ENCODE assay signal across 1 cellular context in the genomic region with DNA sequence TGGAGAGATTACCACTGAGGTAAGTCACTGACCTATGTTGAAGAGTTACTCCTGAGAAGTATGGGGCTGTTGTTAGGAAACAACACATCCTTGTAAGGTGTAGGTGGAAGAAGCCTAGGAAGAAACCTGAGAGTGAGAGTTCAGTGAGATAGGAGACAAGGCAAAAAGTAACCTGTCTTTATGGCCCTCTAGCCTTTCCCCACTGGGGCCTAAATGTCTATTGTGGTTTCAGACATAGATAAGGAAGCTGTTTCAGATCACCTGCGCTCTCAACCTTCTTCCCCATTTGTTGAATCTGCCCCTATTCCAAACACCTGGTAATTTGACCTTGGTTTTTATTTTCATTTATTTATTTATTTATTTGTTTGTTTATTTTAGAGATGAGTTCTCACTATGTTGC.
TF ChIP-seq lines count a peak whose summit lies in the region.

No MANE protein-coding gene starts in this region.

TF ChIP-seq in WTC11, 78 proteins besides CTCF, POLR2A, EP300 and RAD21 (continued from another document):
- TF ChIP-seq, protein P1, sequence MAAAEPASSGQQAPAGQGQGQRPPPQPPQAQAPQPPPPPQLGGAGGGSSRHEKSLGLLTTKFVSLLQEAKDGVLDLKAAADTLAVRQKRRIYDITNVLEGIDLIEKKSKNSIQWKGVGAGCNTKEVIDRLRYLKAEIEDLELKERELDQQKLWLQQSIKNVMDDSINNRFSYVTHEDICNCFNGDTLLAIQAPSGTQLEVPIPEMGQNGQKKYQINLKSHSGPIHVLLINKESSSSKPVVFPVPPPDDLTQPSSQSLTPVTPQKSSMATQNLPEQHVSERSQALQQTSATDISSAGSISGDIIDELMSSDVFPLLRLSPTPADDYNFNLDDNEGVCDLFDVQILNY (CRISPR knock-in tag; IDR thresholded peaks at IDR 0.05) = no peak
- TF ChIP-seq ETV6 (CRISPR knock-in tag; IDR thresholded peaks at IDR 0.05) (no peak), PRRX2 (CRISPR knock-in tag; IDR thresholded peaks at IDR 0.05) (0 out of 2 replicates have a peak, but pooled peaks have one; percentile 56), RORB (CRISPR knock-in tag; IDR thresholded peaks at IDR 0.05) (no peak)
- TF ChIP-seq, protein P2, sequence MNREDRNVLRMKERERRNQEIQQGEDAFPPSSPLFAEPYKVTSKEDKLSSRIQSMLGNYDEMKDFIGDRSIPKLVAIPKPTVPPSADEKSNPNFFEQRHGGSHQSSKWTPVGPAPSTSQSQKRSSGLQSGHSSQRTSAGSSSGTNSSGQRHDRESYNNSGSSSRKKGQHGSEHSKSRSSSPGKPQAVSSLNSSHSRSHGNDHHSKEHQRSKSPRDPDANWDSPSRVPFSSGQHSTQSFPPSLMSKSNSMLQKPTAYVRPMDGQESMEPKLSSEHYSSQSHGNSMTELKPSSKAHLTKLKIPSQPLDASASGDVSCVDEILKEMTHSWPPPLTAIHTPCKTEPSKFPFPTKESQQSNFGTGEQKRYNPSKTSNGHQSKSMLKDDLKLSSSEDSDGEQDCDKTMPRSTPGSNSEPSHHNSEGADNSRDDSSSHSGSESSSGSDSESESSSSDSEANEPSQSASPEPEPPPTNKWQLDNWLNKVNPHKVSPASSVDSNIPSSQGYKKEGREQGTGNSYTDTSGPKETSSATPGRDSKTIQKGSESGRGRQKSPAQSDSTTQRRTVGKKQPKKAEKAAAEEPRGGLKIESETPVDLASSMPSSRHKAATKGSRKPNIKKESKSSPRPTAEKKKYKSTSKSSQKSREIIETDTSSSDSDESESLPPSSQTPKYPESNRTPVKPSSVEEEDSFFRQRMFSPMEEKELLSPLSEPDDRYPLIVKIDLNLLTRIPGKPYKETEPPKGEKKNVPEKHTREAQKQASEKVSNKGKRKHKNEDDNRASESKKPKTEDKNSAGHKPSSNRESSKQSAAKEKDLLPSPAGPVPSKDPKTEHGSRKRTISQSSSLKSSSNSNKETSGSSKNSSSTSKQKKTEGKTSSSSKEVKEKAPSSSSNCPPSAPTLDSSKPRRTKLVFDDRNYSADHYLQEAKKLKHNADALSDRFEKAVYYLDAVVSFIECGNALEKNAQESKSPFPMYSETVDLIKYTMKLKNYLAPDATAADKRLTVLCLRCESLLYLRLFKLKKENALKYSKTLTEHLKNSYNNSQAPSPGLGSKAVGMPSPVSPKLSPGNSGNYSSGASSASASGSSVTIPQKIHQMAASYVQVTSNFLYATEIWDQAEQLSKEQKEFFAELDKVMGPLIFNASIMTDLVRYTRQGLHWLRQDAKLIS (CRISPR knock-in tag; IDR thresholded peaks at IDR 0.05; ENCODE audit: borderline replicate concordance) = no peak
- TF ChIP-seq, protein P3, sequence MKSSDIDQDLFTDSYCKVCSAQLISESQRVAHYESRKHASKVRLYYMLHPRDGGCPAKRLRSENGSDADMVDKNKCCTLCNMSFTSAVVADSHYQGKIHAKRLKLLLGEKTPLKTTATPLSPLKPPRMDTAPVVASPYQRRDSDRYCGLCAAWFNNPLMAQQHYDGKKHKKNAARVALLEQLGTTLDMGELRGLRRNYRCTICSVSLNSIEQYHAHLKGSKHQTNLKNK (CRISPR knock-in tag; IDR thresholded peaks at IDR 0.05) = 0 out of 2 replicates have a peak, but pooled peaks have one; percentile 9
